In the genomic region with DNA sequence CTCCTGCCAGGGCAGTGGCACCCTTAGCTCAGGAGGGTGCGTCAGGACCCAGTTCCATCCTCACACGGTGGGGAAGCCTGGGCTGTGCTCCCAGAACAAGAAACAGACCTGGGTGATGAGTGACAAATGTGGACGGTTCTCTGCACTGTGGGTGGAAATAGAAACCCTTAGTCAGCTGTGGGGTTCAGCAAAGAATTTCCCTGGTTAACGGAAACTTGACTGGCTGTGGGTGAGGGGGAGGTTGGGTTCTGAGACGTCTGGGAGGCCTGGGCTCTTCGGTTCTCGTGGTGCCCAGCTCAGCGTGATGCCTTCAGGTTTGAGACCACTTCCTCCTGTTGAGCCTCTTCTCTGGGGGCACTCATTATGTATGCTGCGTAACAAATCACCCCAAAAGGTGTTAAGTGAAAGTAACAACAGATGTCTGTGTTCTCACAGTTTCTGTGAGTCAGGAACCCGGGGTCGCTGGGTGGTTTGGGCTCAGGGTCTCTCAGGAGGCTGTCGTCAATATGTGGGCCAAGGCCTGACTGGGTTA, we compare ENCODE assay signal across 8 cellular contexts. TPM values are rescaled to one million over a fixed set of nuclear protein-coding genes. Genes with fewer than 3 reads are reported as not detected.
DNase-seq lines count a peak whose midpoint lies in the region; ATAC-seq and TF ChIP-seq lines count a peak whose summit lies in the region.

No MANE protein-coding gene starts in this region.

- no peaks in the 10 kb centered on the region for H3K9me3 Mint-ChIP-seq in stimulated activated naive B cell treated with anti-CD40 and anti-IgM and Interleukin-4, amounts not matched to agents 10 μg/mL and 1 μg/mL and 100 μg/mL, for 72 hours

- TF ChIP-seq POLR2A in erythroblast (IDR thresholded peaks at IDR 0.05; ENCODE audit: low read length): no peak

- peaks cover 26 to 40% of the 10 kb centered on the region in 2 donors for H3K36me3 Mint-ChIP-seq in stimulated activated naive B cell treated with anti-CD40 and anti-IgM and Interleukin-4, amounts not matched to agents 10 μg/mL and 1 μg/mL and 100 μg/mL, for 72 hours

- ATAC-seq in GM18502 (IDR thresholded peaks at IDR 0.05; ENCODE audit: poor library complexity, unreplicated experiment) (peak; percentile 53), HG02884 (IDR thresholded peaks at IDR 0.05; ENCODE audit: unreplicated experiment) (peak; percentile 40), omental fat pad (ENCODE audit: low FRiP score) (no peak)
- ATAC-seq in stimulated activated naive B cell treated with anti-CD40 and anti-IgM and Interleukin-4, amounts not matched to agents 10 μg/mL and 1 μg/mL and 100 μg/mL, for 72 hours (replicated peaks): peak; percentile 78 to 80

- TF ChIP-seq CTCF in omental fat pad (IDR thresholded peaks at IDR 0.05): no peak

- H3K4me1 Mint-ChIP-seq in stimulated activated naive B cell treated with anti-CD40 and anti-IgM and Interleukin-4, amounts not matched to agents 10 μg/mL and 1 μg/mL and 100 μg/mL, for 72 hours: peaks cover 64 to 86% of the 10 kb centered on the region in 2 donors

- H3K4me3 Mint-ChIP-seq in stimulated activated naive B cell treated with anti-CD40 and anti-IgM and Interleukin-4, amounts not matched to agents 10 μg/mL and 1 μg/mL and 100 μg/mL, for 72 hours: peak overlapping the region; percentile 66 to 75

- H3K27ac Mint-ChIP-seq in stimulated activated naive B cell treated with anti-CD40 and anti-IgM and Interleukin-4, amounts not matched to agents 10 μg/mL and 1 μg/mL and 100 μg/mL, for 72 hours: peak overlapping the region; percentile 98

- peak; percentile 20 to 68 (median 42) for DNase-seq in activated CD4-positive, CD25-positive, alpha-beta regulatory T cell (lab: John Stamatoyannopoulos, UW)
- DNase-seq in effector CD4-positive, alpha-beta T cell: peak; percentile 63
- peak; percentile 82 for DNase-seq in stimulated activated naive B cell treated with anti-CD40 and anti-IgM and Interleukin-4, amounts not matched to agents 10 μg/mL and 1 μg/mL and 100 μg/mL, for 72 hours
- no peak for DNase-seq in erythroblast (lab: John Stamatoyannopoulos, UW)
- DNase-seq in omental fat pad (ENCODE audit: low spot score): no peak
- DNase-seq in ecto neural progenitor cell (ENCODE audit: low spot score): no peak

- H3K27me3 Mint-ChIP-seq in stimulated activated naive B cell treated with anti-CD40 and anti-IgM and Interleukin-4, amounts not matched to agents 10 μg/mL and 1 μg/mL and 100 μg/mL, for 72 hours: no peaks in the 10 kb centered on the region

RNA-seq across cellular contexts. Expression of a gene that starts 53.1 kb away (rescaled TPM):
- total RNA-seq in omental fat pad: 1 to 10 TPM in 3 of 4 donors, under 1 TPM in 1; 0.93 to 3.2 (median 1.3) TPM

Comparison
In these comparisons a context has a peak if more than half of its experiments do, and no peak if none do; other contexts are left out.
1. DNase-seq: peak in activated CD4-positive, CD25-positive, alpha-beta regulatory T cell (4 of 4), effector CD4-positive, alpha-beta T cell (single experiment) and stimulated activated naive B cell treated with anti-CD40 and anti-IgM and Interleukin-4, amounts not matched to agents 10 μg/mL and 1 μg/mL and 100 μg/mL, for 72 hours (single experiment); none in erythroblast (0 of 2), omental fat pad (single experiment) and ecto neural progenitor cell (single experiment).